21 cellular contexts compared by ENCODE assay signal in genomic region chr5:66113160-66113559, GRCh38. TPM values are rescaled to one million over a fixed set of nuclear protein-coding genes. Genes with fewer than 3 reads are reported as not detected.
DNase-seq lines count a peak whose midpoint lies in the region; ATAC-seq, FAIRE-seq and TF ChIP-seq lines count a peak whose summit lies in the region.
"Had no signal": no experiment of that assay in that cellular context is flagged by ENCODE, and none has a peak within 500 bp of the region (broad histone marks: within the 10 kb centered on the region; RNA-seq: fewer than 3 reads in every experiment).

No MANE protein-coding gene starts in this region.

- no peaks in the 10 kb centered on the region for H3K9me2 ChIP-seq in GM23338 (ENCODE audit: insufficient read depth)

- H3K4me1 ChIP-seq in mammary epithelial cell (ENCODE audit: insufficient read depth, low read length) (no peaks in the 10 kb centered on the region), keratinocyte (ENCODE audit: control insufficient read depth, extremely low read depth, insufficient read depth, low read length) (peaks cover 4% of the 10 kb centered on the region), GM23338 (ENCODE audit: insufficient read depth) (no peaks in the 10 kb centered on the region)
- H3K4me1 ChIP-seq: heart right ventricle, Peyer's patch had no signal

- BruUV-seq in mammary epithelial cell (replicated peaks; lab: Mats Ljungman, UMichigan) = no TSS peak

- no peak overlapping the region for H3K4me3 ChIP-seq in MG63
- no peak overlapping the region for H3K4me3 ChIP-seq in mammary epithelial cell (replicated peaks in 1 of 3; ENCODE audit: insufficient read depth in 1 of 3, low read depth in 2 of 3, low read length in 3 of 3)
- H3K4me3 ChIP-seq in keratinocyte (ENCODE audit: control insufficient read depth in 2 of 3, extremely low read depth in 1 of 3, insufficient read depth in 2 of 3, low read depth in 1 of 3, low read length in 3 of 3) = no peak overlapping the region
- H3K4me3 ChIP-seq in GM23338 = no peak overlapping the region
- H3K4me3 ChIP-seq: heart right ventricle, Peyer's patch, skin epidermis had no signal

- DNase-seq in ELR (ENCODE audit: low read depth) = peak; percentile 91
- peak; percentile 65 for DNase-seq in MG63
- peak; percentile 68 for DNase-seq in mammary epithelial cell
- no peak for DNase-seq in keratinocyte (ENCODE audit: low read depth, low spot score)
- DNase-seq in GM23338 (ENCODE audit: low spot score) = no peak
- DNase-seq in NCI-H748 treated with DMSO at 0.1 percent for 48 hours (lab: John Stamatoyannopoulos, UW) = no peak
- DNase-seq in SW 1271 (lab: John Stamatoyannopoulos, UW) = no peak
- no peak for DNase-seq in activated CD4-positive, alpha-beta T cell treated with anti-CD3 and anti-CD28 coated beads for 36 hours
- DNase-seq: activated CD4-positive, alpha-beta T cell treated with anti-CD3 and anti-CD28 coated beads for 4 hours; CD4-positive, CD25-positive, alpha-beta regulatory T cell; central memory CD4-positive, alpha-beta T cell; heart right ventricle; Karpas-422; left cardiac atrium; NCI-H187; NCI-H69; Peyer's patch; T-helper 17 cell had no signal

- no peak overlapping the region for H3K27ac Mint-ChIP-seq in GM23338
- H3K27ac Mint-ChIP-seq in activated CD4-positive, alpha-beta T cell treated with anti-CD3 and anti-CD28 coated beads for 36 hours = no peak overlapping the region
- H3K27ac Mint-ChIP-seq: activated naive CD4-positive, alpha-beta T cell treated with anti-CD3 and anti-CD28 coated beads, Interleukin-2, amount 50 U/mL, for 24 hours; CD4-positive, CD25-positive, alpha-beta regulatory T cell; stimulated activated naive CD8-positive, alpha-beta T cell treated with anti-CD3 and anti-CD28 coated beads, Interleukin-15, Interleukin-2, amounts not matched to agents 100 ng/mL and 50 ng/mL, for 24 hours; T-helper 17 cell had no signal

- H4K20me1 ChIP-seq in mammary epithelial cell (ENCODE audit: insufficient read depth, low read length) = no peaks in the 10 kb centered on the region
- H4K20me1 ChIP-seq in keratinocyte (ENCODE audit: control insufficient read depth, extremely low read depth, insufficient read depth, low read length) = no peaks in the 10 kb centered on the region
- no peaks in the 10 kb centered on the region for H4K20me1 ChIP-seq in GM23338 (replicated peaks; ENCODE audit: insufficient read depth)

- H3K79me2 ChIP-seq in mammary epithelial cell (ENCODE audit: insufficient read depth, low read length) (no peaks in the 10 kb centered on the region), keratinocyte (ENCODE audit: control insufficient read depth, insufficient read depth, low read length) (no peaks in the 10 kb centered on the region), GM23338 (replicated peaks; ENCODE audit: insufficient read depth) (no peaks in the 10 kb centered on the region)

- peak; percentile 83 for FAIRE-seq in keratinocyte (lab: Jason Lieb, UNC)

- no peak overlapping the region for H3K4me3 Mint-ChIP-seq in GM23338
- H3K4me3 Mint-ChIP-seq in activated CD4-positive, alpha-beta T cell treated with anti-CD3 and anti-CD28 coated beads for 36 hours = no peak overlapping the region
- H3K4me3 Mint-ChIP-seq: activated naive CD4-positive, alpha-beta T cell treated with anti-CD3 and anti-CD28 coated beads, Interleukin-2, amount 50 U/mL, for 24 hours; CD4-positive, CD25-positive, alpha-beta regulatory T cell; stimulated activated naive CD8-positive, alpha-beta T cell treated with anti-CD3 and anti-CD28 coated beads, Interleukin-15, Interleukin-2, amounts not matched to agents 100 ng/mL and 50 ng/mL, for 24 hours; T-helper 17 cell had no signal

- H3K27me3 Mint-ChIP-seq in GM23338 (ENCODE audit: insufficient read depth, low read depth, poor library complexity) = no peaks in the 10 kb centered on the region
- H3K27me3 Mint-ChIP-seq in activated CD4-positive, alpha-beta T cell treated with anti-CD3 and anti-CD28 coated beads for 36 hours = no peaks in the 10 kb centered on the region
- H3K27me3 Mint-ChIP-seq: activated naive CD4-positive, alpha-beta T cell treated with anti-CD3 and anti-CD28 coated beads, Interleukin-2, amount 50 U/mL, for 24 hours; stimulated activated naive CD8-positive, alpha-beta T cell treated with anti-CD3 and anti-CD28 coated beads, Interleukin-15, Interleukin-2, amounts not matched to agents 100 ng/mL and 50 ng/mL, for 24 hours; T-helper 17 cell had no signal

- H3K27ac ChIP-seq in mammary epithelial cell (ENCODE audit: insufficient read depth, low read depth, low read length) (no peak overlapping the region), keratinocyte (ENCODE audit: control insufficient read depth, insufficient read depth, low read length) (no peak overlapping the region), GM23338 (ENCODE audit: low read depth) (no peak overlapping the region)
- H3K27ac ChIP-seq: heart right ventricle, Peyer's patch, skin epidermis had no signal

- in situ Hi-C loops in mammary epithelial cell (cut with MboI; ENCODE audit: low sequenced_read_pairs in 2 of 2) = no loop called here

- H3K9me3 ChIP-seq in MG63 = peaks cover 35% of the 10 kb centered on the region
- peaks cover 2% of the 10 kb centered on the region for H3K9me3 ChIP-seq in mammary epithelial cell (replicated peaks; ENCODE audit: insufficient read depth, low read length)
- H3K9me3 ChIP-seq in keratinocyte (ENCODE audit: control insufficient read depth, low read depth, low read length) = no peaks in the 10 kb centered on the region

- intact Hi-C loops in mammary epithelial cell (cut with micrococcal nuclease) = no loop called here
- intact Hi-C loops in activated CD4-positive, alpha-beta T cell treated with anti-CD3 and anti-CD28 coated beads for 36 hours (cut with DNase I, micrococcal nuclease) = no loop called here

- no peak for ATAC-seq in GM23338
- no peak for ATAC-seq in activated CD4-positive, alpha-beta T cell treated with anti-CD3 and anti-CD28 coated beads for 36 hours
- ATAC-seq: heart right ventricle, left cardiac atrium, T-helper 17 cell had no signal

- H3F3A ChIP-seq in GM23338 (replicated peaks; ENCODE audit: low read depth) = no peaks in the 10 kb centered on the region

- H2AFZ ChIP-seq in mammary epithelial cell (ENCODE audit: low read depth, low read length) = no peak overlapping the region
- H2AFZ ChIP-seq in keratinocyte (ENCODE audit: control insufficient read depth, low read length) = no peak overlapping the region
- H2AFZ ChIP-seq in GM23338 = no peak overlapping the region

- peaks cover 7% of the 10 kb centered on the region; the same call in 2 of the 3 replicates for H3K36me3 Mint-ChIP-seq in GM23338 (ENCODE audit: low read depth)
- H3K36me3 Mint-ChIP-seq in activated CD4-positive, alpha-beta T cell treated with anti-CD3 and anti-CD28 coated beads for 36 hours (ENCODE audit: low read depth) = peaks cover 3% of the 10 kb centered on the region
- H3K36me3 Mint-ChIP-seq: CD4-positive, CD25-positive, alpha-beta regulatory T cell had no signal

- CTCF ChIA-PET in mammary epithelial cell (lab: Charles Lee; ENCODE audit: low non-redundant PET) = no interaction called here
- CTCF ChIA-PET in activated CD4-positive, alpha-beta T cell treated with anti-CD3 and anti-CD28 coated beads for 36 hours (lab: Charles Lee) = no interaction called here

- dilution Hi-C loops in mammary epithelial cell (cut with HindIII; ENCODE audit: low sequenced_read_pairs) (no loop called here), keratinocyte (cut with MboI; ENCODE audit: extremely low pct_ligation_motif_present, low sequenced_read_pairs) (no loop called here)

- WGBS in mammary epithelial cell (ENCODE audit: low coverage, missing lambda C conversion rate) = 8% methylated on average over 2 of the region's 2 CpGs

- POLR2A ChIA-PET in activated CD4-positive, alpha-beta T cell treated with anti-CD3 and anti-CD28 coated beads for 36 hours (lab: Charles Lee) = no interaction called here

- H3K4me2 ChIP-seq in mammary epithelial cell (ENCODE audit: insufficient read depth, low read depth, low read length) (no peak overlapping the region), keratinocyte (ENCODE audit: control insufficient read depth, extremely low read depth, insufficient read depth, low read depth, low read length) (no peak overlapping the region), GM23338 (no peak overlapping the region)

- peaks cover 34% of the 10 kb centered on the region for H3K9me3 Mint-ChIP-seq in GM23338
- peaks cover 27% of the 10 kb centered on the region for H3K9me3 Mint-ChIP-seq in activated CD4-positive, alpha-beta T cell treated with anti-CD3 and anti-CD28 coated beads for 36 hours (ENCODE audit: low read depth)

- H3K9ac ChIP-seq in mammary epithelial cell (ENCODE audit: insufficient read depth, low read length) (no peak overlapping the region), keratinocyte (ENCODE audit: control insufficient read depth, extremely low read depth, insufficient read depth, low read length) (no peak overlapping the region)

- no peaks in the 10 kb centered on the region for H3K27me3 ChIP-seq in MG63
- H3K27me3 ChIP-seq in mammary epithelial cell (ENCODE audit: insufficient read depth, low read length) = no peaks in the 10 kb centered on the region
- H3K27me3 ChIP-seq in keratinocyte (ENCODE audit: control insufficient read depth, extremely low read depth, insufficient read depth, low read length) = no peaks in the 10 kb centered on the region
- no peaks in the 10 kb centered on the region for H3K27me3 ChIP-seq in GM23338 (ENCODE audit: insufficient read depth)
- H3K27me3 ChIP-seq: heart right ventricle, Peyer's patch had no signal

- H3K36me3 ChIP-seq in MG63 = no peaks in the 10 kb centered on the region
- H3K36me3 ChIP-seq in mammary epithelial cell (ENCODE audit: insufficient read depth, low read length) = no peaks in the 10 kb centered on the region
- H3K36me3 ChIP-seq in keratinocyte (ENCODE audit: control insufficient read depth in 2 of 2, extremely low read depth in 1 of 2, insufficient read depth in 2 of 2, low read length in 2 of 2) = no peaks in the 10 kb centered on the region
- peaks cover 2% of the 10 kb centered on the region; the same call in 1 of the 2 replicates for H3K36me3 ChIP-seq in GM23338 (ENCODE audit: insufficient read depth)
- H3K36me3 ChIP-seq: heart right ventricle, Peyer's patch had no signal

- TF ChIP-seq CTCF in mammary epithelial cell (conservative IDR thresholded peaks at IDR 0.05 in 1 of 2, IDR thresholded peaks at IDR 0.05 in 1 of 2; ENCODE audit: extremely low read depth in 1 of 2, insufficient read depth in 1 of 2, low read depth in 1 of 2, low read length in 2 of 2) = no peak
- TF ChIP-seq CTCF in keratinocyte (optimal IDR thresholded peaks at IDR 0.05 in 1 of 3, IDR thresholded peaks at IDR 0.05 in 1 of 3, conservative IDR thresholded peaks at IDR 0.05 in 1 of 3; ENCODE audit: extremely low read depth in 1 of 3, insufficient read depth in 2 of 3, low read length in 3 of 3) = no peak
- TF ChIP-seq CTCF in GM23338 (conservative IDR thresholded peaks at IDR 0.05; ENCODE audit: low read depth in 2 of 2) = no peak

- no peaks in the 10 kb centered on the region for H3K4me1 Mint-ChIP-seq in GM23338
- H3K4me1 Mint-ChIP-seq in activated CD4-positive, alpha-beta T cell treated with anti-CD3 and anti-CD28 coated beads for 36 hours = no peaks in the 10 kb centered on the region
- H3K4me1 Mint-ChIP-seq: activated naive CD4-positive, alpha-beta T cell treated with anti-CD3 and anti-CD28 coated beads, Interleukin-2, amount 50 U/mL, for 24 hours; CD4-positive, CD25-positive, alpha-beta regulatory T cell; T-helper 17 cell had no signal

- no peaks in the 10 kb centered on the region for H3K9me1 ChIP-seq in keratinocyte (ENCODE audit: control insufficient read depth, extremely low read depth, insufficient read depth, low read length)

RNA-seq across cellular contexts. Expression of gene SREK1, which starts 30.9 kb away (rescaled TPM):
- 12.2 and 16.9 TPM in 2 replicates for total RNA-seq in MG63 (2014; rRNA removed; shearing (Covaris generic); ENCODE audit: low replicate concordance)
- 10 to 100 TPM; 62.2 to 71.5 TPM for total RNA-seq in mammary epithelial cell
- 14.8 TPM for polyA plus RNA-seq in mammary epithelial cell
- polyA minus RNA-seq in mammary epithelial cell = 49.9 TPM
- 17.9 to 47.5 TPM (median 42.9 TPM) in 3 replicates for polyA plus RNA-seq in keratinocyte
- polyA plus RNA-seq in keratinocyte (2011; ENCODE audit: low read depth) = 67.6 TPM
- polyA plus RNA-seq in keratinocyte (2011; cell fraction: cytosol; rRNA removed) = 6.0 and 10.7 TPM in 2 replicates
- 66.5 and 102 TPM in 2 replicates for polyA plus RNA-seq in keratinocyte (2011; cell fraction: nucleus; rRNA removed)
- 25.4 and 27.9 TPM in 2 replicates for polyA plus RNA-seq in keratinocyte (2012; ENCODE audit: low replicate concordance)
- 26.2 to 75.6 TPM (median 48.8 TPM) in 3 replicates for polyA minus RNA-seq in keratinocyte
- 11.9 TPM for polyA minus RNA-seq in keratinocyte (2011; cell fraction: cytosol; rRNA and poly(A)+ RNA removed)
- 129 and 160 TPM in 2 replicates for polyA minus RNA-seq in keratinocyte (2011; cell fraction: nucleus; rRNA and poly(A)+ RNA removed)
- total RNA-seq in GM23338 (2014; rRNA removed; shearing (Covaris generic)) = 58.9 and 66.4 TPM in 2 replicates
- polyA plus RNA-seq in GM23338 (2016; fragmentation: Nextera tagmentation; extraction: Ambion mirVana) = 44.9 and 64.3 TPM in 2 replicates
- total RNA-seq in activated CD4-positive, alpha-beta T cell treated with anti-CD3 and anti-CD28 coated beads for 36 hours = 10 to 100 TPM; 56.1 to 61.3 TPM

Comparison
In these comparisons a context has a peak if more than half of its experiments do, and no peak if none do; other contexts are left out.
1. DNase-seq: peak in ELR (single experiment), MG63 (single experiment) and mammary epithelial cell (single experiment); none in keratinocyte (single experiment), GM23338 (single experiment), NCI-H748 treated with DMSO at 0.1 percent for 48 hours (single experiment), SW 1271 (0 of 2) and activated CD4-positive, alpha-beta T cell treated with anti-CD3 and anti-CD28 coated beads for 36 hours (single experiment).